9 cellular contexts compared by ENCODE assay signal in genomic region chrX:150680974-150681373, GRCh38. TPM values are rescaled to one million over a fixed set of nuclear protein-coding genes. Genes with fewer than 3 reads are reported as not detected.
DNase-seq lines count a peak whose midpoint lies in the region; ATAC-seq, FAIRE-seq and TF ChIP-seq lines count a peak whose summit lies in the region.
"Had no signal": no experiment of that assay in that cellular context is flagged by ENCODE, and none has a peak within 500 bp of the region (broad histone marks: within the 10 kb centered on the region; RNA-seq: fewer than 3 reads in every experiment).

No MANE protein-coding gene starts in this region.

- no peaks in the 10 kb centered on the region for H3K9me3 Mint-ChIP-seq in activated naive CD4-positive, alpha-beta T cell treated with anti-CD3 and anti-CD28 coated beads for 36 hours
- peaks cover 2% of the 10 kb centered on the region for H3K9me3 Mint-ChIP-seq in stimulated activated effector memory CD8-positive, alpha-beta T cell treated with anti-CD3 and anti-CD28 coated beads, Interleukin-12 subunit alpha, Interleukin-12 subunit beta, amount 100 ng/mL, for 72 hours

- H3K4me3 ChIP-seq in esophagus muscularis mucosa: no peak overlapping the region

- no peak for FAIRE-seq in frontal cortex (lab: Jason Lieb, UNC)

- peak in 2 of 3 experiments; percentile 14 to 29 for TF ChIP-seq CTCF in esophagus muscularis mucosa (IDR thresholded peaks at IDR 0.05)

- H3K27ac Mint-ChIP-seq in activated naive CD4-positive, alpha-beta T cell treated with anti-CD3 and anti-CD28 coated beads for 36 hours: no peak overlapping the region
- no peak overlapping the region for H3K27ac Mint-ChIP-seq in stimulated activated effector memory CD8-positive, alpha-beta T cell treated with anti-CD3 and anti-CD28 coated beads, Interleukin-12 subunit alpha, Interleukin-12 subunit beta, amount 100 ng/mL, for 72 hours

- no peak for TF ChIP-seq POLR2A in esophagus muscularis mucosa (IDR thresholded peaks at IDR 0.05; ENCODE audit: low read depth)

- peaks cover 0 to 4% (median 0%) of the 10 kb centered on the region in 4 donors for H3K9me3 ChIP-seq in esophagus muscularis mucosa
- H3K9me3 ChIP-seq: neutrophil had no signal

- H3K27me3 ChIP-seq in esophagus muscularis mucosa: no peaks in the 10 kb centered on the region
- H3K27me3 ChIP-seq: neutrophil had no signal

- no peaks in the 10 kb centered on the region for H3K27me3 Mint-ChIP-seq in activated naive CD4-positive, alpha-beta T cell treated with anti-CD3 and anti-CD28 coated beads for 36 hours (ENCODE audit: low read depth)

- no peak overlapping the region for H3K27ac ChIP-seq in esophagus muscularis mucosa (replicated peaks in 1 of 4)
- H3K27ac ChIP-seq: neutrophil had no signal

- H3K36me3 Mint-ChIP-seq in activated naive CD4-positive, alpha-beta T cell treated with anti-CD3 and anti-CD28 coated beads for 36 hours (ENCODE audit: low read depth): no peaks in the 10 kb centered on the region
- no peaks in the 10 kb centered on the region for H3K36me3 Mint-ChIP-seq in stimulated activated effector memory CD8-positive, alpha-beta T cell treated with anti-CD3 and anti-CD28 coated beads, Interleukin-12 subunit alpha, Interleukin-12 subunit beta, amount 100 ng/mL, for 72 hours

- ATAC-seq in stimulated activated effector memory CD8-positive, alpha-beta T cell treated with anti-CD3 and anti-CD28 coated beads, Interleukin-12 subunit alpha, Interleukin-12 subunit beta, amount 100 ng/mL, for 72 hours: peak; percentile 50
- ATAC-seq in HG02884 (IDR thresholded peaks at IDR 0.05; ENCODE audit: unreplicated experiment) (no peak), GM19395 (IDR thresholded peaks at IDR 0.05; ENCODE audit: unreplicated experiment) (no peak)

- DNase-seq in activated naive CD4-positive, alpha-beta T cell treated with anti-CD3 and anti-CD28 coated beads for 36 hours: peak; percentile 45
- no peak for DNase-seq in activated naive CD4-positive, alpha-beta T cell treated with anti-CD3 and anti-CD28 coated beads, Interleukin-2, amount 50 U/mL, for 16 hours
- DNase-seq in NCI-H524 treated with DMSO at 0.1 percent for 48 hours (lab: John Stamatoyannopoulos, UW): peak; percentile 14
- DNase-seq in esophagus muscularis mucosa (ENCODE audit: extremely low spot score): no peak
- no peak for DNase-seq in stimulated activated effector memory CD8-positive, alpha-beta T cell treated with anti-CD3 and anti-CD28 coated beads, Interleukin-12 subunit alpha, Interleukin-12 subunit beta, amount 100 ng/mL, for 72 hours (ENCODE audit: low spot score in 2 of 2)
- no peak for DNase-seq in frontal cortex (ENCODE audit: low spot score in 2 of 2)

- intact Hi-C loops in activated naive CD4-positive, alpha-beta T cell treated with anti-CD3 and anti-CD28 coated beads for 36 hours (cut with micrococcal nuclease): loop anchor here (1.0 to 5.0 kb wide), 5 partner anchors 137 to 730 kb away; no protein-coding TSS in a partner anchor
- intact Hi-C loops in esophagus muscularis mucosa (cut with DNase I): no loop called here

- CTCF ChIA-PET in activated naive CD4-positive, alpha-beta T cell treated with anti-CD3 and anti-CD28 coated beads for 36 hours (lab: Charles Lee): interaction anchor here (0.6 to 1.3 kb wide), 4 partner anchors 35 to 121 kb away, joined by 3 to 5 read pairs (median 4); no protein-coding TSS in a partner anchor

- no peak overlapping the region for H3K4me3 Mint-ChIP-seq in activated naive CD4-positive, alpha-beta T cell treated with anti-CD3 and anti-CD28 coated beads for 36 hours
- H3K4me3 Mint-ChIP-seq in stimulated activated effector memory CD8-positive, alpha-beta T cell treated with anti-CD3 and anti-CD28 coated beads, Interleukin-12 subunit alpha, Interleukin-12 subunit beta, amount 100 ng/mL, for 72 hours: no peak overlapping the region

- WGBS in esophagus muscularis mucosa: 51% methylated on average over 7 of the region's 7 CpGs

- no peaks in the 10 kb centered on the region for H3K36me3 ChIP-seq in esophagus muscularis mucosa
- H3K36me3 ChIP-seq: neutrophil had no signal

- no peaks in the 10 kb centered on the region for H3K4me1 ChIP-seq in esophagus muscularis mucosa

- TF ChIP-seq EP300 in esophagus muscularis mucosa (IDR thresholded peaks at IDR 0.05): no peak

- H3K4me1 Mint-ChIP-seq in activated naive CD4-positive, alpha-beta T cell treated with anti-CD3 and anti-CD28 coated beads for 36 hours (ENCODE audit: low read depth): peaks cover 4% of the 10 kb centered on the region
- H3K4me1 Mint-ChIP-seq in stimulated activated effector memory CD8-positive, alpha-beta T cell treated with anti-CD3 and anti-CD28 coated beads, Interleukin-12 subunit alpha, Interleukin-12 subunit beta, amount 100 ng/mL, for 72 hours: peaks cover 6% of the 10 kb centered on the region

RNA-seq across cellular contexts. Expression of gene MTMR1, which starts 12.2 kb away (rescaled TPM):
- 10 to 100 TPM; 63.6 to 65.7 TPM for total RNA-seq in activated naive CD4-positive, alpha-beta T cell treated with anti-CD3 and anti-CD28 coated beads for 36 hours
- total RNA-seq in esophagus muscularis mucosa (10 to 100 TPM; 15.0 to 27.7 (median 22.1) TPM), frontal cortex (34.6 TPM)

Comparison
In these comparisons a context has a peak if more than half of its experiments do, and no peak if none do; other contexts are left out.
1. DNase-seq: peak in activated naive CD4-positive, alpha-beta T cell treated with anti-CD3 and anti-CD28 coated beads for 36 hours (single experiment) and NCI-H524 treated with DMSO at 0.1 percent for 48 hours (single experiment); none in activated naive CD4-positive, alpha-beta T cell treated with anti-CD3 and anti-CD28 coated beads, Interleukin-2, amount 50 U/mL, for 16 hours (single experiment), esophagus muscularis mucosa (single experiment), stimulated activated effector memory CD8-positive, alpha-beta T cell treated with anti-CD3 and anti-CD28 coated beads, Interleukin-12 subunit alpha, Interleukin-12 subunit beta, amount 100 ng/mL, for 72 hours (0 of 2) and frontal cortex (0 of 2).